ENCODE assay signal across 8 cellular contexts in the genomic region with DNA sequence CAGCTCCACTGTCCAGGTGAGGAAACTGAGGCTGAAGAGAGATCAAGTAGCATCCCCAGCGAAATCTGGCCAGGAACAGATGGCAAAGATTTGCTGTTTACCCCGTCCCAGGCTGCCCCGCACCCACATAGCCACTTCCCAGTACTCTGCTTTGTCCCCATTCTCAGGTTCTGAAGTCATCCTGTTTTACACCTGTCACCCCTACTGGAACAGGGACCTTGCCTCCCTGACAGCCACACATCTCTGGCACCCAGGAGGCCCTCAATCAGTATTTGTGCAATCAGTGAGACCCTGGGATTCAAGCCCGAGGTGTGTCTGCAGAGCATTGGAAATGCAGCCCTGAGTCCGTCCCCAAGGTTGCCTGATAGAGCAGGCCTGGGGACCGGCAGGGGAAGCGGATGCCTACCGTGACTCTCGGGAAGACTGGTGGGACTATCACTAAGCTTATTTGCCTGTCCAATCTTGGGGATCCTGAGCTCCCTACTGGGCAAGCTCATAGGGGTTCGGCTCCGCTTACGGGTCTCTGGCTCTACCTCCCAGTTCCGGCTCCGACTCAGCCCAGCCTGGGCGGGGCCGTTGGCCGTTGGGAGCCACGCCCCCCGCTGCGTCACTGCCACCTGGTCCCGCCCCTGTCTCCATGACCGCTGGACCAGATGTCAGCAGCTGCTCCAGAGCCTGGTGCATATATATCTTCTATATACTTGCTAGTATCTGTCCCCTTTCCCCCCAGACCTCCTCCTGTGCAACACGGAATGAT. TPM values are rescaled to one million over a fixed set of nuclear protein-coding genes. Genes with fewer than 3 reads are reported as not detected.
DNase-seq lines count a peak whose midpoint lies in the region; ATAC-seq and TF ChIP-seq lines count a peak whose summit lies in the region.

No MANE protein-coding gene starts in this region.

- intact Hi-C loops in CD4-positive, alpha-beta memory T cell (cut with micrococcal nuclease) = loop anchor here (1.0 to 2.0 kb wide), 2 partner anchors 22 to 75 kb away; a partner anchor contains a TSS
- intact Hi-C loops in left ventricle myocardium superior (cut with micrococcal nuclease) = no loop called here

- 7% methylated on average over 23 of the region's 23 CpGs for WGBS in urinary bladder

- H3K27ac Mint-ChIP-seq in CD4-positive, alpha-beta memory T cell = peak overlapping the region; percentile 66 to 87 (median 76)
- no peak overlapping the region for H3K27ac Mint-ChIP-seq in T-helper 17 cell
- H3K27ac Mint-ChIP-seq in progenitor cell of endocrine pancreas = peak overlapping the region; percentile 79

- H3K4me1 ChIP-seq in CD4-positive, alpha-beta memory T cell (ENCODE audit: insufficient read depth, low read length) = peaks cover 22% of the 10 kb centered on the region
- no peaks in the 10 kb centered on the region for H3K4me1 ChIP-seq in urinary bladder (ENCODE audit: insufficient read depth)

- peak overlapping the region; percentile 71 to 88 (median 80) for H3K4me3 Mint-ChIP-seq in CD4-positive, alpha-beta memory T cell
- H3K4me3 Mint-ChIP-seq in T-helper 17 cell (peak overlapping the region; percentile 84), progenitor cell of endocrine pancreas (ENCODE audit: low read depth) (peak overlapping the region; percentile 72)

- peak; percentile 77 to 85 (median 81) for DNase-seq in CD4-positive, alpha-beta memory T cell
- DNase-seq in HuH-7.5 (ENCODE audit: low spot score) (peak; percentile 82), T-helper 17 cell (peak; percentile 71 to 84 (median 83)), amygdala (lab: John Stamatoyannopoulos, UW) (peak in 47 of 56 donors; percentile 10 to 84 (median 52)), left ventricle myocardium superior (peak; percentile 95), progenitor cell of endocrine pancreas (ENCODE audit: low spot score, unreplicated experiment) (peak; percentile 70)

- H3K27ac ChIP-seq in CD4-positive, alpha-beta memory T cell (ENCODE audit: low read depth, low read length) = peak overlapping the region; percentile 49
- no peak overlapping the region for H3K27ac ChIP-seq in urinary bladder (ENCODE audit: low read depth)

- no peaks in the 10 kb centered on the region for H3K27me3 ChIP-seq in CD4-positive, alpha-beta memory T cell (ENCODE audit: insufficient read depth, low read length)

- peak overlapping the region; percentile 60 to 76 for H3K4me3 ChIP-seq in CD4-positive, alpha-beta memory T cell (ENCODE audit: low read length in 2 of 2)
- H3K4me3 ChIP-seq in urinary bladder (ENCODE audit: low read depth, low read length) = peak overlapping the region; percentile 2

- POLR2A ChIA-PET in CD4-positive, alpha-beta memory T cell (lab: Charles Lee; ENCODE audit: partially characterized antibody) = interaction anchor here (1.0 to 1.9 kb wide), 3 partner anchors 17 to 76 kb away, joined by 3 to 4 read pairs (median 4); a partner anchor contains a TSS

- H3K9me3 Mint-ChIP-seq in CD4-positive, alpha-beta memory T cell = no peaks in the 10 kb centered on the region
- H3K9me3 Mint-ChIP-seq in progenitor cell of endocrine pancreas (ENCODE audit: low read depth) = no peaks in the 10 kb centered on the region

- H3K27me3 Mint-ChIP-seq in CD4-positive, alpha-beta memory T cell = no peaks in the 10 kb centered on the region
- H3K27me3 Mint-ChIP-seq in T-helper 17 cell (peaks cover 7% of the 10 kb centered on the region), progenitor cell of endocrine pancreas (no peaks in the 10 kb centered on the region)

- no peaks in the 10 kb centered on the region for H3K9me3 ChIP-seq in CD4-positive, alpha-beta memory T cell (ENCODE audit: control insufficient read depth in 1 of 2, low read length in 2 of 2)
- no peaks in the 10 kb centered on the region for H3K9me3 ChIP-seq in T-helper 17 cell (ENCODE audit: control insufficient read depth, low read length, poor library complexity, severe bottlenecking)

- H3K36me3 Mint-ChIP-seq in CD4-positive, alpha-beta memory T cell = peaks cover 0 to 3% of the 10 kb centered on the region in 2 donors
- no peaks in the 10 kb centered on the region for H3K36me3 Mint-ChIP-seq in T-helper 17 cell (ENCODE audit: low read depth)
- no peaks in the 10 kb centered on the region for H3K36me3 Mint-ChIP-seq in progenitor cell of endocrine pancreas (ENCODE audit: insufficient read depth)

- no peaks in the 10 kb centered on the region for H3K36me3 ChIP-seq in CD4-positive, alpha-beta memory T cell (ENCODE audit: insufficient read depth, low read length)
- H3K36me3 ChIP-seq in urinary bladder (ENCODE audit: insufficient read depth) = no peaks in the 10 kb centered on the region

- no peak for TF ChIP-seq CTCF in progenitor cell of endocrine pancreas (IDR thresholded peaks at IDR 0.05; ENCODE audit: unreplicated experiment)

- ATAC-seq in GM21367 (IDR thresholded peaks at IDR 0.05; ENCODE audit: unreplicated experiment) (peak; percentile 50), T-helper 17 cell (peak; percentile 88), left ventricle myocardium superior (peak; percentile 79)

- peaks cover 8 to 32% (median 17%) of the 10 kb centered on the region in 4 donors for H3K4me1 Mint-ChIP-seq in CD4-positive, alpha-beta memory T cell
- H3K4me1 Mint-ChIP-seq in T-helper 17 cell (peaks cover 15% of the 10 kb centered on the region), progenitor cell of endocrine pancreas (ENCODE audit: low read depth) (peaks cover 9% of the 10 kb centered on the region)

- CTCF ChIA-PET in CD4-positive, alpha-beta memory T cell (lab: Charles Lee; ENCODE audit: partially characterized antibody) = interaction anchor here (1.2 to 1.3 kb wide), 2 partner anchors 10 to 312 kb away, joined by 3 read pairs; a partner anchor contains a TSS

RNA-seq across cellular contexts. Expression of a gene that starts 17.5 kb away (rescaled TPM):
- total RNA-seq in CD4-positive, alpha-beta memory T cell = 10 to 100 TPM; 28.1 to 28.3 TPM
- 1 to 10 TPM; 5.3 TPM for polyA plus RNA-seq in CD4-positive, alpha-beta memory T cell
- 10 to 100 TPM; 16.6 to 20.0 TPM for total RNA-seq in T-helper 17 cell
- 1.6 TPM for total RNA-seq in left ventricle myocardium superior
- total RNA-seq in progenitor cell of endocrine pancreas = 26.6 and 27.1 TPM in 2 replicates
- total RNA-seq in urinary bladder = 12.1 TPM
- polyA plus RNA-seq in urinary bladder = 1.7 TPM

RNA-seq across cellular contexts. Expression of a gene that starts 22.1 kb away (rescaled TPM):
- 10 to 100 TPM; 33.4 to 37.9 TPM for total RNA-seq in CD4-positive, alpha-beta memory T cell
- 10 to 100 TPM; 76.5 to 76.8 TPM for polyA plus RNA-seq in CD4-positive, alpha-beta memory T cell
- total RNA-seq in T-helper 17 cell = 10 to 100 TPM; 41.8 to 60.6 TPM
- total RNA-seq in left ventricle myocardium superior = 78.1 TPM
- total RNA-seq in progenitor cell of endocrine pancreas = 38.6 and 42.1 TPM in 2 replicates
- total RNA-seq in urinary bladder = 45.2 TPM
- 117 TPM for polyA plus RNA-seq in urinary bladder

RNA-seq across cellular contexts. Expression of a gene that starts 56.6 kb away (rescaled TPM):
- total RNA-seq in CD4-positive, alpha-beta memory T cell = 1 to 10 TPM; 8.2 to 9.8 TPM
- 1 to 10 TPM; 2.9 to 4.6 TPM for polyA plus RNA-seq in CD4-positive, alpha-beta memory T cell
- total RNA-seq in T-helper 17 cell (1 to 10 TPM; 5.8 to 5.9 TPM), left ventricle myocardium superior (0.35 TPM), progenitor cell of endocrine pancreas (10.4 and 11.4 TPM in 2 replicates), urinary bladder (0.95 TPM)
- 2.8 TPM for polyA plus RNA-seq in urinary bladder
